Comparison of ENCODE assay signal across 1 cellular context in the genomic region with DNA sequence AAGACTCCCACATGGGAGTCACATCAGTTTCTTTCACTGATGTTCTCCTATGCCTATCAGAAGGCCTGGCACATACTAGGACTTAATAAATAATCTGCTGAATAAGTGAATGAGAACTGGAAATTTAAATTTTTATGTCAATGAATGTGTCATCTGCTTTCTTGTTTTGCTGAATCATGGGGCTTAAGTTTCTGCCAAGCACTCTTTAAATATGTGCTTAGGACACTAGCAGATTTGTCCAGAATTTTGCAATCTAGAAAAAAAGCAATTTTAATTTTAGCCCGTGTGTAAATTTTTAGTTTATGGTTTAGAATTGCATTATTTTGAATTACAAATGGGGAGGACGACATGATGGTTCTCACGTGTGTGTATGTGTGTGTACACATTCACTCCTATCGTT.
TF ChIP-seq lines count a peak whose summit lies in the region.

No MANE protein-coding gene starts in this region.

TF ChIP-seq in endothelial cell of umbilical vein, 7 proteins besides CTCF, POLR2A, EP300 and RAD21 (continued from another document):
- TF ChIP-seq, protein P1, sequence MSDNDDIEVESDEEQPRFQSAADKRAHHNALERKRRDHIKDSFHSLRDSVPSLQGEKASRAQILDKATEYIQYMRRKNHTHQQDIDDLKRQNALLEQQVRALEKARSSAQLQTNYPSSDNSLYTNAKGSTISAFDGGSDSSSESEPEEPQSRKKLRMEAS (IDR thresholded peaks at IDR 0.05; ENCODE audit: insufficient read depth, insufficient read length): no peak
- TF ChIP-seq JUN (IDR thresholded peaks at IDR 0.05; ENCODE audit: borderline replicate concordance, insufficient read depth, insufficient read length, low read depth): no peak
